In genomic region chr9:35791321-35791921, GRCh38 we compare ENCODE assay signal across 9 cellular contexts. TPM values are rescaled to one million over a fixed set of nuclear protein-coding genes. Genes with fewer than 3 reads are reported as not detected.
DNase-seq lines count a peak whose midpoint lies in the region; ATAC-seq and TF ChIP-seq lines count a peak whose summit lies in the region.
"Had no signal": no experiment of that assay in that cellular context is flagged by ENCODE, and none has a peak within 500 bp of the region (broad histone marks: within the 10 kb centered on the region; RNA-seq: fewer than 3 reads in every experiment).

TSS of gene NPR2 (plus strand) at chr9:35791591. CDS start at chr9:35792409, 818 bp downstream.

- peak within 1 kb of the TSS; percentile 98 for H3K27ac ChIP-seq in WERI-Rb-1

- no peaks in the 10 kb centered on the region for H3K36me3 ChIP-seq in BE2C
- peaks cover 27% of the 10 kb centered on the region for H3K36me3 ChIP-seq in WERI-Rb-1

- H3K9me3 ChIP-seq in BE2C = no peaks in the 10 kb centered on the region
- H3K9me3 ChIP-seq in WERI-Rb-1 (ENCODE audit: severe bottlenecking) = no peaks in the 10 kb centered on the region

- peak within 1 kb of the TSS; percentile 72 for H3K4me3 Mint-ChIP-seq in osteocyte (ENCODE audit: unreplicated experiment)
- H3K4me3 Mint-ChIP-seq: activated naive CD8-positive, alpha-beta T cell treated with anti-CD3 and anti-CD28 coated beads, Interleukin-2, amount 50 U/mL, for 24 hours had no signal

- intact Hi-C loops in Right ventricle myocardium inferior (cut with DNase I) = loop anchor here (2.0 to 5.0 kb wide), 3 partner anchors 21 to 231 kb away; partner anchors contain the start of gene SPAG8

- H3K9me3 Mint-ChIP-seq in osteocyte (ENCODE audit: unreplicated experiment) = no peaks in the 10 kb centered on the region
- H3K9me3 Mint-ChIP-seq: activated naive CD8-positive, alpha-beta T cell treated with anti-CD3 and anti-CD28 coated beads, Interleukin-2, amount 50 U/mL, for 24 hours had no signal

- peaks cover 2% of the 10 kb centered on the region for H3K36me3 Mint-ChIP-seq in osteocyte (ENCODE audit: unreplicated experiment)

- ATAC-seq in Right ventricle myocardium inferior = peak; percentile 82
- no peak for ATAC-seq in GM19324 (IDR thresholded peaks at IDR 0.05; ENCODE audit: low FRiP score, unreplicated experiment)
- no peak for ATAC-seq in GM21447 (IDR thresholded peaks at IDR 0.05; ENCODE audit: unreplicated experiment)
- ATAC-seq: activated naive CD8-positive, alpha-beta T cell treated with anti-CD3 and anti-CD28 coated beads, Interleukin-2, amount 50 U/mL, for 24 hours had no signal

- H3K27me3 ChIP-seq in BE2C (no peaks in the 10 kb centered on the region), WERI-Rb-1 (ENCODE audit: insufficient read depth, low read depth, severe bottlenecking) (no peaks in the 10 kb centered on the region)

- H3K27me3 Mint-ChIP-seq in osteocyte (ENCODE audit: unreplicated experiment) = peaks cover under 1% of the 10 kb centered on the region
- H3K27me3 Mint-ChIP-seq: activated naive CD8-positive, alpha-beta T cell treated with anti-CD3 and anti-CD28 coated beads, Interleukin-2, amount 50 U/mL, for 24 hours had no signal

- no peak for TF ChIP-seq CTCF in BE2C (IDR thresholded peaks at IDR 0.05; ENCODE audit: low read depth, low read length)
- no peak for TF ChIP-seq CTCF in WERI-Rb-1 (IDR thresholded peaks at IDR 0.05; ENCODE audit: low read depth, low read length)
- TF ChIP-seq CTCF in osteocyte (IDR thresholded peaks at IDR 0.05) = no peak

- peak; percentile 48 for DNase-seq in BE2C
- DNase-seq in WERI-Rb-1 = no peak
- peak; percentile 77 for DNase-seq in Right ventricle myocardium inferior (ENCODE audit: missing footprints)
- DNase-seq in osteocyte (ENCODE audit: extremely low spot score, unreplicated experiment) = no peak
- DNase-seq in stimulated activated naive CD4-positive, alpha-beta T cell treated with Interleukin-2 at 50 U/mL for 16 hours (lab: John Stamatoyannopoulos, UW) = no peak
- DNase-seq in NCI-H2171 (lab: John Stamatoyannopoulos, UW) = no peak
- DNase-seq: activated naive CD8-positive, alpha-beta T cell treated with anti-CD3 and anti-CD28 coated beads, Interleukin-2, amount 50 U/mL, for 24 hours had no signal

- peak within 1 kb of the TSS; percentile 57 for H3K4me3 ChIP-seq in BE2C (ENCODE audit: low read depth, low read length)
- H3K4me3 ChIP-seq in WERI-Rb-1 (ENCODE audit: low read depth, low read length) = peak within 1 kb of the TSS; percentile 66

- H3K27ac Mint-ChIP-seq in osteocyte (ENCODE audit: unreplicated experiment) = peak within 1 kb of the TSS; percentile 73
- H3K27ac Mint-ChIP-seq: activated naive CD8-positive, alpha-beta T cell treated with anti-CD3 and anti-CD28 coated beads, Interleukin-2, amount 50 U/mL, for 24 hours had no signal

- H3K4me1 Mint-ChIP-seq in osteocyte (ENCODE audit: unreplicated experiment) = peaks cover 37% of the 10 kb centered on the region
- H3K4me1 Mint-ChIP-seq: activated naive CD8-positive, alpha-beta T cell treated with anti-CD3 and anti-CD28 coated beads, Interleukin-2, amount 50 U/mL, for 24 hours had no signal

- H3K4me1 ChIP-seq in BE2C = peaks cover 11% of the 10 kb centered on the region

RNA-seq across cellular contexts. Expression of gene NPR2, which starts in this region (rescaled TPM):
- polyA plus RNA-seq in BE2C (2012; ENCODE audit: insufficient read depth, insufficient read length, low read depth) = 7.4 TPM
- total RNA-seq in Right ventricle myocardium inferior (25.2 TPM), osteocyte (26.8 and 28.1 TPM in 2 replicates)

Comparison
In these comparisons a context has a peak if more than half of its experiments do, and no peak if none do; other contexts are left out.
1. DNase-seq: peak in BE2C (single experiment) and Right ventricle myocardium inferior (single experiment); none in WERI-Rb-1 (single experiment), osteocyte (single experiment), stimulated activated naive CD4-positive, alpha-beta T cell treated with Interleukin-2 at 50 U/mL for 16 hours (single experiment) and NCI-H2171 (single experiment).